Comparison of ENCODE assay signal across 9 cellular contexts in the genomic region with DNA sequence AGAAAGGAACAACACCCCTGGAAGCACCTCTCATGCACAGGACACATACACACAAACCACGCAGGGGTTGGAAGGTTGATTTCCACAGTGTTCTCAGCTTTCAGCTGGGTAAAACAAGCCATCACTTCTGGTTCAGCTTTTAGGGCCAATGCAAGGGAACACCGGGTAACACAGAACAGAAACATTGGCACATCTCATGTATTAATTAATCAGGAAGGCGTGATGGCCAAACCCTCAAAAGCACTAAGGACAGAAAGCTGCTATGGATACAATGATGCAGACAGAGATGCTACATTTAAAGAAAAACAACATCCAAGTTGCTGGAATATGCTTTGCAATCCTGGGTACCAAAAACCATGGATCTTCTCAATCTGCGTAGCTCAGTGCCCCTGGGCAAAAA.
DNase-seq lines count a peak whose midpoint lies in the region; ATAC-seq and TF ChIP-seq lines count a peak whose summit lies in the region.
"Had no signal": no experiment of that assay in that cellular context is flagged by ENCODE, and none has a peak within 500 bp of the region (broad histone marks: within the 10 kb centered on the region; RNA-seq: fewer than 3 reads in every experiment).

No MANE protein-coding gene starts in this region.

- TF ChIP-seq CTCF in HEK293 (tag by site-specific recombination; IDR thresholded peaks at IDR 0.05) (no peak), cardiac fibroblast (IDR thresholded peaks at IDR 0.05; ENCODE audit: low read depth, low read length) (no peak), left lung (IDR thresholded peaks at IDR 0.05) (no peak)

- H3K27ac ChIP-seq in HEK293 (ENCODE audit: extremely low read depth, low read depth, low read length) (no peak overlapping the region), left lung (no peak overlapping the region), subcutaneous abdominal adipose tissue (ENCODE audit: low read depth, low read length) (peak overlapping the region; percentile 74)

- H3K27me3 ChIP-seq in left lung (peaks cover 0 to 12% of the 10 kb centered on the region in 2 donors), subcutaneous abdominal adipose tissue (ENCODE audit: control insufficient read depth in 5 of 5, insufficient read depth in 4 of 5, low read length in 5 of 5) (no peaks in the 10 kb centered on the region)

- intact Hi-C loops in left lung (cut with DNase I) (loop anchor here in 1 of 2 donors (10.0 kb wide), 1 partner anchor 146 kb away; no protein-coding TSS in a partner anchor), posterior cingulate gyrus (cut with DNase I) (loop anchor here (2.0 to 10.0 kb wide), 2 partner anchors 46 to 142 kb away; no protein-coding TSS in a partner anchor)

- no peak for ATAC-seq in left lung
- ATAC-seq in GM21576 (IDR thresholded peaks at IDR 0.05; ENCODE audit: unreplicated experiment): no peak
- no peak for ATAC-seq in GM18519 (IDR thresholded peaks at IDR 0.05; ENCODE audit: low FRiP score, unreplicated experiment)
- ATAC-seq: activated CD4-positive, CD25-positive, alpha-beta regulatory T cell treated with anti-CD3 and anti-CD28 coated beads, Interleukin-2, amount 50 U/mL, for 24 hours had no signal

- no peaks in the 10 kb centered on the region for H3K36me3 ChIP-seq in HEK293 (ENCODE audit: control insufficient read depth in 2 of 2, insufficient read depth in 1 of 2, low read length in 2 of 2)
- no peaks in the 10 kb centered on the region for H3K36me3 ChIP-seq in left lung
- H3K36me3 ChIP-seq in subcutaneous abdominal adipose tissue (ENCODE audit: control insufficient read depth in 5 of 5, insufficient read depth in 5 of 5, low read length in 5 of 5): no peaks in the 10 kb centered on the region

- DNase-seq in cardiac fibroblast (ENCODE audit: low read depth in 2 of 2): no peak
- DNase-seq in left lung: no peak
- DNase-seq in posterior cingulate gyrus: no peak
- no peak for DNase-seq in H4 (ENCODE audit: low spot score)

- H3K4me3 ChIP-seq in HEK293 (ENCODE audit: low read depth, low read length) (no peak overlapping the region), cardiac fibroblast (replicated peaks in 1 of 2; ENCODE audit: low read depth in 2 of 2, low read length in 2 of 2) (peak overlapping the region; percentile 53 to 80), left lung (peak overlapping the region; percentile 27 to 30), subcutaneous abdominal adipose tissue (ENCODE audit: low read depth in 1 of 5, low read length in 5 of 5) (peak overlapping the region; percentile 53 to 79 (median 75))

- CTCF ChIA-PET in HEK293 (lab: Yijun Ruan, JAX): interaction anchor here (0.6 to 6.0 kb wide), 33 partner anchors 9 to 494 kb away, joined by 3 to 111 read pairs (median 6); partner anchors contain the start of gene DST

- POLR2A ChIA-PET in HEK293 (lab: Yijun Ruan, JAX): interaction anchor here (0.7 to 1.1 kb wide), 2 partner anchors 48 to 213 kb away, joined by 3 read pairs; no protein-coding TSS in a partner anchor

- peaks cover 18% of the 10 kb centered on the region for H3K4me1 ChIP-seq in HEK293 (ENCODE audit: control insufficient read depth, insufficient read depth, low read length)
- H3K4me1 ChIP-seq in left lung: peaks cover 0 to 13% of the 10 kb centered on the region in 2 donors
- H3K4me1 ChIP-seq in subcutaneous abdominal adipose tissue (ENCODE audit: control insufficient read depth in 5 of 5, insufficient read depth in 5 of 5, low read length in 5 of 5): peaks cover 0 to 35% (median 12%) of the 10 kb centered on the region in 5 donors

- H3K9me3 ChIP-seq in HEK293 (ENCODE audit: control insufficient read depth, insufficient read depth, low read depth, low read length): no peaks in the 10 kb centered on the region
- no peaks in the 10 kb centered on the region for H3K9me3 ChIP-seq in left lung
- H3K9me3 ChIP-seq in subcutaneous abdominal adipose tissue (ENCODE audit: control insufficient read depth in 5 of 5, low read length in 5 of 5): no peaks in the 10 kb centered on the region

- peak overlapping the region in 4 of 5 donors; percentile 2 to 33 (median 27) for H3K9ac ChIP-seq in subcutaneous abdominal adipose tissue (ENCODE audit: low read length in 5 of 5)

TF ChIP-seq in HEK293, 187 proteins besides CTCF, POLR2A, EP300 and RAD21:
- TF ChIP-seq ZNF560 (tag by site-specific recombination; IDR thresholded peaks at IDR 0.05; ENCODE audit: borderline replicate concordance) (no peak), ZNF155 (tag by site-specific recombination; IDR thresholded peaks at IDR 0.05) (no peak), EGR2 (tag by site-specific recombination; IDR thresholded peaks at IDR 0.05; ENCODE audit: low read depth) (no peak), ZNF776 (tag by site-specific recombination; IDR thresholded peaks at IDR 0.05; ENCODE audit: borderline replicate concordance) (no peak), ZSCAN30 (tag by site-specific recombination; IDR thresholded peaks at IDR 0.05) (no peak), ZNF600 (tag by site-specific recombination; IDR thresholded peaks at IDR 0.05) (peak; percentile 22; the same call in 1 of the 2 replicates), ZNF548 (tag by site-specific recombination; IDR thresholded peaks at IDR 0.05) (no peak), ZNF394 (tag by site-specific recombination; IDR thresholded peaks at IDR 0.05; ENCODE audit: borderline replicate concordance) (no peak), ZNF391 (tag by site-specific recombination; IDR thresholded peaks at IDR 0.05; ENCODE audit: borderline replicate concordance, low read depth) (no peak)
